Comparison of ENCODE assay signal across 10 cellular contexts in the genomic region with DNA sequence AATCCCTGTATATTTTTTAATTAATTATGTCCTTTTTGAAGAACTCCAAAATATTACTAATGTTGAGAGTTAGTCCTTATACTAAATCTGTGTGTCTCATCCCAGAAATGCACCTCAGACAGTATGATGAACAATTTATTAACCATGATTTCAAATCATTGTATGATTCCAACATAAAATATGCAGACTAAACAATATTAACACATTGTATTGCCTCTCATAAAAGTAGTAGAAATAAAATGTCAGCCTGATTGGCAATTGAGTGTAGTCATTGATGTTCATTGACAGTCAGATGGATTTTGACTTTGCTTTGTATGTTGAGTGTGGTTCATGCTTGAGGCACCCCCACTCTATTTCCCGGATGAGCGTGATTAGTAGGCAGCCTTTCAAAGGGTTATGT.
"Had no signal": no experiment of that assay in that cellular context is flagged by ENCODE, and none has a peak within 500 bp of the region (broad histone marks: within the 10 kb centered on the region; RNA-seq: fewer than 3 reads in every experiment).

No MANE protein-coding gene starts in this region.

- H3K4me3 ChIP-seq: HAP-1 had no signal

- H3K4me3 Mint-ChIP-seq: HFFc6 had no signal

- H3K9ac ChIP-seq: KMS-11 had no signal

- ATAC-seq: HCT116 had no signal

- H3K4me1 ChIP-seq: HAP-1 had no signal

- DNase-seq: GOT3, H7, HFFc6, IMR-90, Karpas-422, KBM-7 had no signal

- H3K9me3 ChIP-seq: HAP-1 had no signal

- FAIRE-seq: HTR-8/SVneo had no signal

- H3K27ac ChIP-seq: KMS-11 had no signal

- H3K27ac Mint-ChIP-seq: HFFc6 had no signal

- H3K36me3 ChIP-seq: HAP-1 had no signal

- H3K9me3 Mint-ChIP-seq: HFFc6 had no signal

- H3K4me2 ChIP-seq: KMS-11 had no signal
